ENCODE assay signal across 10 cellular contexts in the genomic region with DNA sequence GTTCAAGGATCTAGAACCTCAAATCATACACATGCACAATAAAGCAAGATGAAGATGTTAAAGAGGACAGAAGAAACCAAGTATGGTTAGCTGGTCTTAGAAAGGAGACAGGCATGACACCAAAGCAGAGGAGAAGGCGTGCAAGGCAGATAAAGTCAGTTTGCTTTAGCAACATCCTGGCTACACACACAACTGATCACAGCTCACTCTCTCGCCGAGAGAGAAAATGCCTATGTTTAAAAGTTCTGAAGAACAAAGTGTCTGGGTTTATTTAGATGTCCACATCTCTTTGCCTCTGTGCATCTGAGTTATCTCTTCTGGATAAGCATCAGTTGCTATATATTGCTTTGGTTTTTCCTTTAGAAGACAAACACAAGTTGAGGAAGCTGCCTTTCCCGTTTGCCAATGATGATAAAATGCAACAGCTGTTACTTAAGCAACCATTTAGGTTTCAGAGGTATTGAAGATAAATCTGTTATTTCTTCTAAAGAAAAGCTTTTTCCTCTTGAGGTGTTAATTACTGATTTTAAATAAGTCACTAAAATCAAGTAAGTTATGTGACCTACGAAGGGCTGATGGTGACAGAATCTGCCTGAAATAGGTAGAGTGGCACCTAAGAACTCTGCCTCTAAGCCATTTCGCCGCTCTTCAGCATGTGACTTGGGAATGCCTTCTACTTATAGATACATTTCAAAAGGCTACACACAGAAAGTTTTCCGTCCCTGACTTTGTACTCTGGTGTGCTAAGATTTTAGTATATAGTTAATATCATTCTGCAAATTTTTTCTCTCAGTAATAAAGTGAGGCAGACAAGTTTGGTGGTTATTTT.
DNase-seq lines count a peak whose midpoint lies in the region; ATAC-seq and TF ChIP-seq lines count a peak whose summit lies in the region.
"Had no signal": no experiment of that assay in that cellular context is flagged by ENCODE, and none has a peak within 500 bp of the region (broad histone marks: within the 10 kb centered on the region; RNA-seq: fewer than 3 reads in every experiment).

No MANE protein-coding gene starts in this region.

- H3K27ac ChIP-seq in OCI-LY3 (ENCODE audit: low read length): no peak overlapping the region
- H3K27ac ChIP-seq: prostate gland had no signal

- H3K4me2 ChIP-seq in OCI-LY3 (ENCODE audit: low read length): peak overlapping the region; percentile 73

- H3K27me3 ChIP-seq in OCI-LY3 (ENCODE audit: low read depth, low read length): no peaks in the 10 kb centered on the region

- peaks cover 1% of the 10 kb centered on the region for H3K9me3 Mint-ChIP-seq in activated CD4-positive, alpha-beta T cell treated with anti-CD3 and anti-CD28 coated beads, Interleukin-2, amount 10 ng/mL, durations not matched to agents 24 days and 14 days
- no peaks in the 10 kb centered on the region for H3K9me3 Mint-ChIP-seq in natural killer cell treated with Interleukin-12 subunit alpha and Interleukin-12 subunit beta and Interleukin-15 and Interleukin-18, amount 100 ng/mL, for 72 hours

- ATAC-seq in HG02571 (IDR thresholded peaks at IDR 0.05; ENCODE audit: unreplicated experiment) (peak; percentile 36), HG03196 (IDR thresholded peaks at IDR 0.05; ENCODE audit: unreplicated experiment) (no peak)
- ATAC-seq in natural killer cell treated with Interleukin-12 subunit alpha and Interleukin-12 subunit beta and Interleukin-15 and Interleukin-18, amount 100 ng/mL, for 72 hours: peak in 1 of 2 donors; percentile 62

- peaks cover 26% of the 10 kb centered on the region for H3K4me1 ChIP-seq in OCI-LY3 (ENCODE audit: low read length)
- H3K4me1 ChIP-seq: prostate gland had no signal

- TF ChIP-seq CTCF in OCI-LY3 (IDR thresholded peaks at IDR 0.05; ENCODE audit: low read depth, low read length): no peak

- intact Hi-C loops in activated CD4-positive, alpha-beta T cell treated with anti-CD3 and anti-CD28 coated beads, Interleukin-2, amount 10 ng/mL, durations not matched to agents 24 days and 14 days (cut with micrococcal nuclease): loop anchor here (1.0 to 2.0 kb wide), 2 partner anchors 12 to 35 kb away; no protein-coding TSS in a partner anchor

- H3K4me3 ChIP-seq in OCI-LY3 (ENCODE audit: low read length): peak overlapping the region; percentile 51
- H3K4me3 ChIP-seq: prostate gland had no signal

- no peak overlapping the region for H2AFZ ChIP-seq in OCI-LY3 (ENCODE audit: low read depth, low read length)

- peak overlapping the region; percentile 68 for H3K4me3 Mint-ChIP-seq in activated CD4-positive, alpha-beta T cell treated with anti-CD3 and anti-CD28 coated beads, Interleukin-2, amount 10 ng/mL, durations not matched to agents 24 days and 14 days
- peak overlapping the region; percentile 86 for H3K4me3 Mint-ChIP-seq in natural killer cell treated with Interleukin-12 subunit alpha and Interleukin-12 subunit beta and Interleukin-15 and Interleukin-18, amount 100 ng/mL, for 72 hours

- H3K36me3 ChIP-seq in OCI-LY3 (replicated peaks; ENCODE audit: low read depth, low read length): no peaks in the 10 kb centered on the region
- H3K36me3 ChIP-seq: prostate gland had no signal

- no peaks in the 10 kb centered on the region for H3K9me3 ChIP-seq in OCI-LY3 (ENCODE audit: insufficient read depth, low read length)
- H3K9me3 ChIP-seq: prostate gland had no signal

- peaks cover 31% of the 10 kb centered on the region for H3K4me1 Mint-ChIP-seq in activated CD4-positive, alpha-beta T cell treated with anti-CD3 and anti-CD28 coated beads, Interleukin-2, amount 10 ng/mL, durations not matched to agents 24 days and 14 days
- H3K4me1 Mint-ChIP-seq in natural killer cell treated with Interleukin-12 subunit alpha and Interleukin-12 subunit beta and Interleukin-15 and Interleukin-18, amount 100 ng/mL, for 72 hours (ENCODE audit: low read depth in 2 of 2): peaks cover 42 to 77% of the 10 kb centered on the region in 2 donors

- H3K9ac ChIP-seq in OCI-LY3 (ENCODE audit: low read length): no peak overlapping the region

- H3K36me3 Mint-ChIP-seq in activated CD4-positive, alpha-beta T cell treated with anti-CD3 and anti-CD28 coated beads, Interleukin-2, amount 10 ng/mL, durations not matched to agents 24 days and 14 days (ENCODE audit: low read depth): peaks cover 10% of the 10 kb centered on the region
- H3K36me3 Mint-ChIP-seq in natural killer cell treated with Interleukin-12 subunit alpha and Interleukin-12 subunit beta and Interleukin-15 and Interleukin-18, amount 100 ng/mL, for 72 hours: peaks cover 1% of the 10 kb centered on the region

- peaks cover 4% of the 10 kb centered on the region; the same call in 1 of the 2 replicates for H3K79me2 ChIP-seq in OCI-LY3 (ENCODE audit: low read length)

- H4K20me1 ChIP-seq in OCI-LY3 (ENCODE audit: insufficient read depth, low read length): peaks cover 17% of the 10 kb centered on the region; the same call in 1 of the 2 replicates

- DNase-seq in activated CD4-positive, alpha-beta T cell treated with anti-CD3 and anti-CD28 coated beads, Interleukin-2, amount 10 ng/mL, durations not matched to agents 24 days and 14 days: no peak
- DNase-seq in activated CD4-positive, alpha-beta T cell treated with anti-CD3 and anti-CD28 coated beads, Interleukin-2, amount 50 U/mL, for 1 hour: no peak
- no peak for DNase-seq in natural killer cell treated with Interleukin-12 subunit alpha and Interleukin-12 subunit beta and Interleukin-15 and Interleukin-18, amount 100 ng/mL, for 72 hours (ENCODE audit: low spot score)
- DNase-seq in GOT3 (lab: John Stamatoyannopoulos, UW): no peak
- no peak for DNase-seq in stimulated activated CD4-positive, alpha-beta T cell treated with anti-CD3 and anti-CD28 coated beads, Interleukin-1b, Interleukin-23, amount 100 ng/mL, for 48 hours
- DNase-seq: NCI-H1105 treated with DMSO at 0.1 percent for 48 hours had no signal

- H3K27me3 Mint-ChIP-seq in activated CD4-positive, alpha-beta T cell treated with anti-CD3 and anti-CD28 coated beads, Interleukin-2, amount 10 ng/mL, durations not matched to agents 24 days and 14 days: no peaks in the 10 kb centered on the region
- no peaks in the 10 kb centered on the region for H3K27me3 Mint-ChIP-seq in natural killer cell treated with Interleukin-12 subunit alpha and Interleukin-12 subunit beta and Interleukin-15 and Interleukin-18, amount 100 ng/mL, for 72 hours

- peak overlapping the region; percentile 87 for H3K27ac Mint-ChIP-seq in activated CD4-positive, alpha-beta T cell treated with anti-CD3 and anti-CD28 coated beads, Interleukin-2, amount 10 ng/mL, durations not matched to agents 24 days and 14 days
- peak overlapping the region; percentile 91 to 98 for H3K27ac Mint-ChIP-seq in natural killer cell treated with Interleukin-12 subunit alpha and Interleukin-12 subunit beta and Interleukin-15 and Interleukin-18, amount 100 ng/mL, for 72 hours
